Comparison of ENCODE assay signal across 8 cellular contexts in genomic region chr3:12193485-12194165, GRCh38. TPM values are rescaled to one million over a fixed set of nuclear protein-coding genes. Genes with fewer than 3 reads are reported as not detected.
A peak's percentile ranks its signal among the peaks of the same experiment; 100 is the strongest.
DNase-seq lines count a peak whose midpoint lies in the region; ATAC-seq, FAIRE-seq and TF ChIP-seq lines count a peak whose summit lies in the region.

No MANE protein-coding gene starts in this region.

- ATAC-seq in A549 (peak; percentile 84 to 86), GM18867 (IDR thresholded peaks at IDR 0.05; ENCODE audit: unreplicated experiment) (peak; percentile 43), HG03108 (IDR thresholded peaks at IDR 0.05; ENCODE audit: unreplicated experiment) (peak; percentile 48)

- H3K4me1 ChIP-seq in A549, result peaks cover 59% of the 10 kb centered on the region

- H3K27ac ChIP-seq in A549, result peak overlapping the region; percentile 90 to 94

- peak in 1 of 2 experiments; percentile 49; a peak in 2 of 5 replicates for TF ChIP-seq RAD21 in A549 (conservative IDR thresholded peaks at IDR 0.05 in 1 of 2, IDR thresholded peaks at IDR 0.05 in 1 of 2)

- TF ChIP-seq EP300 in A549 (IDR thresholded peaks at IDR 0.05), result peak; percentile 60 to 72; a peak in 3 of 5 replicates

- in situ Hi-C loops in SK-MEL-5 (cut with HindIII; ENCODE audit: low pct_unique_long_range_greater_than_20kb, low sequenced_read_pairs), result no loop called here

- peak; percentile 23 for FAIRE-seq in A549 (lab: Jason Lieb, UNC)

- peak overlapping the region; percentile 80 for H3K4me2 ChIP-seq in A549

- no peaks in the 10 kb centered on the region for H3K9me3 ChIP-seq in A549

- TF ChIP-seq CTCF in A549 (IDR thresholded peaks at IDR 0.05), result no peak
- no peak for TF ChIP-seq CTCF in fibroblast of mammary gland (conservative IDR thresholded peaks at IDR 0.05; ENCODE audit: control insufficient read depth, insufficient read depth, low read depth, low read length)

- peak; percentile 77 to 90 for DNase-seq in A549 (ENCODE audit: low read depth in 1 of 2, low spot score in 1 of 2)
- peak; percentile 76 for DNase-seq in SK-MEL-5 (ENCODE audit: low read depth, low spot score)
- DNase-seq in fibroblast of mammary gland (ENCODE audit: low read depth), result peak; percentile 100
- DNase-seq in stimulated activated CD4-positive, alpha-beta T cell treated with anti-CD3 and anti-CD28 coated beads, Interleukin-15, amount 100 ng/mL, for 48 hours (ENCODE audit: low read depth in 2 of 2), result peak; percentile 26 to 36
- no peak for DNase-seq in D341Med (ENCODE audit: low spot score)
- DNase-seq in NCI-H510A treated with DMSO at 0.1 percent for 48 hours (lab: John Stamatoyannopoulos, UW), result no peak

- POLR2A ChIA-PET in A549 (lab: Yijun Ruan, JAX), result interaction anchor here (1.3 kb wide), 1 partner anchor 18 kb away, joined by 3 read pairs; no protein-coding TSS in a partner anchor

- no peak for TF ChIP-seq POLR2A in A549 (IDR thresholded peaks at IDR 0.05; ENCODE audit: low read length)

- WGBS in A549 (ENCODE audit: missing lambda C conversion rate), result 98% methylated on average over 1 of the region's 1 CpG

- H3K4me3 ChIP-seq in A549 (peak overlapping the region; percentile 10; the same call in 1 of the 3 replicates), fibroblast of mammary gland (ENCODE audit: control insufficient read depth, low read depth, low read length) (no peak overlapping the region)

- CTCF ChIA-PET in A549 (lab: Yijun Ruan, JAX), result interaction anchor here (1.0 to 32.2 kb wide), 6 partner anchors 15 to 288 kb away, joined by 3 to 976 read pairs (median 6); partner anchors contain the start of gene TIMP4

TF ChIP-seq in A549, 52 proteins besides CTCF, POLR2A, EP300 and RAD21:
- TF ChIP-seq, protein P1, sequence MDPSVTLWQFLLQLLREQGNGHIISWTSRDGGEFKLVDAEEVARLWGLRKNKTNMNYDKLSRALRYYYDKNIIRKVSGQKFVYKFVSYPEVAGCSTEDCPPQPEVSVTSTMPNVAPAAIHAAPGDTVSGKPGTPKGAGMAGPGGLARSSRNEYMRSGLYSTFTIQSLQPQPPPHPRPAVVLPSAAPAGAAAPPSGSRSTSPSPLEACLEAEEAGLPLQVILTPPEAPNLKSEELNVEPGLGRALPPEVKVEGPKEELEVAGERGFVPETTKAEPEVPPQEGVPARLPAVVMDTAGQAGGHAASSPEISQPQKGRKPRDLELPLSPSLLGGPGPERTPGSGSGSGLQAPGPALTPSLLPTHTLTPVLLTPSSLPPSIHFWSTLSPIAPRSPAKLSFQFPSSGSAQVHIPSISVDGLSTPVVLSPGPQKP (IDR thresholded peaks at IDR 0.05; ENCODE audit: low read depth, low read length), result no peak
- TF ChIP-seq FOSL2 (IDR thresholded peaks at IDR 0.05) (peak; percentile 97), FOSL2 (CRISPR knock-in tag; IDR thresholded peaks at IDR 0.05) (peak; percentile 94), EHMT2 (IDR thresholded peaks at IDR 0.05; ENCODE audit: low read depth) (no peak), CEBPB (IDR thresholded peaks at IDR 0.05) (peak in 1 of 2 experiments; percentile 54; a peak in 2 of 4 replicates), JUN (IDR thresholded peaks at IDR 0.05) (peak; percentile 70 to 78; a peak in 4 of 5 replicates), CBX2 (IDR thresholded peaks at IDR 0.05; ENCODE audit: borderline replicate concordance, low read depth) (no peak), SMC3 (IDR thresholded peaks at IDR 0.05) (peak; percentile 30; the same call in 2 of the 3 replicates), CHD4 (IDR thresholded peaks at IDR 0.05; ENCODE audit: borderline replicate concordance) (no peak), ZSCAN20 (CRISPR knock-in tag; IDR thresholded peaks at IDR 0.05) (no peak), HEYL (CRISPR knock-in tag; IDR thresholded peaks at IDR 0.05) (no peak), RNF2 (IDR thresholded peaks at IDR 0.05; ENCODE audit: borderline replicate concordance, low read depth) (no peak), PBX3 (IDR thresholded peaks at IDR 0.05) (no peak), TP53 (CRISPR knock-in tag; IDR thresholded peaks at IDR 0.05) (no peak), NPAS2 (CRISPR knock-in tag; IDR thresholded peaks at IDR 0.05; ENCODE audit: borderline replicate concordance) (no peak), MAZ (IDR thresholded peaks at IDR 0.05; ENCODE audit: borderline replicate concordance, low read depth, low read length) (no peak), JUNB (IDR thresholded peaks at IDR 0.05) (peak; percentile 98), KDM1A (IDR thresholded peaks at IDR 0.05; ENCODE audit: low read depth) (no peak), MAFK (IDR thresholded peaks at IDR 0.05; ENCODE audit: partially characterized antibody) (peak; percentile 95), MAX (IDR thresholded peaks at IDR 0.05) (peak; percentile 63; the same call in 1 of the 2 replicates), CHD2 (IDR thresholded peaks at IDR 0.05; ENCODE audit: low read length, partially characterized antibody) (no peak), GATA3 (IDR thresholded peaks at IDR 0.05; ENCODE audit: borderline replicate concordance) (peak; percentile 81; the same call in 1 of the 2 replicates), HOXB5 (CRISPR knock-in tag; IDR thresholded peaks at IDR 0.05) (no peak), RARB (CRISPR knock-in tag; IDR thresholded peaks at IDR 0.05) (no peak)
- TF ChIP-seq, protein P2, sequence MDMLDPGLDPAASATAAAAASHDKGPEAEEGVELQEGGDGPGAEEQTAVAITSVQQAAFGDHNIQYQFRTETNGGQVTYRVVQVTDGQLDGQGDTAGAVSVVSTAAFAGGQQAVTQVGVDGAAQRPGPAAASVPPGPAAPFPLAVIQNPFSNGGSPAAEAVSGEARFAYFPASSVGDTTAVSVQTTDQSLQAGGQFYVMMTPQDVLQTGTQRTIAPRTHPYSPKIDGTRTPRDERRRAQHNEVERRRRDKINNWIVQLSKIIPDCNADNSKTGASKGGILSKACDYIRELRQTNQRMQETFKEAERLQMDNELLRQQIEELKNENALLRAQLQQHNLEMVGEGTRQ (IDR thresholded peaks at IDR 0.05), result no peak
- TF ChIP-seq, protein P3, sequence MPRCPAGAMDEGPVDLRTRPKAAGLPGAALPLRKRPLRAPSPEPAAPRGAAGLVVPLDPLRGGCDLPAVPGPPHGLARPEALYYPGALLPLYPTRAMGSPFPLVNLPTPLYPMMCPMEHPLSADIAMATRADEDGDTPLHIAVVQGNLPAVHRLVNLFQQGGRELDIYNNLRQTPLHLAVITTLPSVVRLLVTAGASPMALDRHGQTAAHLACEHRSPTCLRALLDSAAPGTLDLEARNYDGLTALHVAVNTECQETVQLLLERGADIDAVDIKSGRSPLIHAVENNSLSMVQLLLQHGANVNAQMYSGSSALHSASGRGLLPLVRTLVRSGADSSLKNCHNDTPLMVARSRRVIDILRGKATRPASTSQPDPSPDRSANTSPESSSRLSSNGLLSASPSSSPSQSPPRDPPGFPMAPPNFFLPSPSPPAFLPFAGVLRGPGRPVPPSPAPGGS (IDR thresholded peaks at IDR 0.05), result peak; percentile 74; the same call in 2 of the 3 replicates

RNA-seq across cellular contexts. Expression of gene TIMP4, which starts 34.9 kb away (rescaled TPM):
- polyA plus RNA-seq in A549 (2011; rRNA removed), result 16.0 and 21.2 TPM in 2 replicates
- polyA plus RNA-seq in A549 (2012; cell fraction: cytosol; rRNA removed), result 6.5 and 8.5 TPM in 2 replicates
- 4.6 and 6.0 TPM in 2 replicates for polyA plus RNA-seq in A549 (2012; cell fraction: nucleus; rRNA removed)
- polyA plus RNA-seq in A549 (2017; fragmentation: RNase III; extraction: RNeasy Plus Mini Kit Qiagen cat#74134 plus additional on column Dnase treatment), result 13.1 to 18.5 TPM (median 15.7 TPM) in 3 replicates
- polyA minus RNA-seq in A549 (2011; rRNA and poly(A)+ RNA removed), result 27.4 and 28.2 TPM in 2 replicates
- total RNA-seq in SK-MEL-5 (2014; rRNA removed; shearing (Covaris generic)), result not detected in 2 replicates
- polyA plus RNA-seq in SK-MEL-5 (2015; cell fraction: cytosol; rRNA removed), result not detected in 2 replicates
- polyA plus RNA-seq in SK-MEL-5 (2015; cell fraction: nucleus; rRNA removed), result not detected in 2 replicates

Comparison
In these comparisons a context has a peak if more than half of its experiments do, and no peak if none do; other contexts are left out.
1. DNase-seq: peak in A549 (2 of 2), SK-MEL-5 (single experiment), fibroblast of mammary gland (single experiment) and stimulated activated CD4-positive, alpha-beta T cell treated with anti-CD3 and anti-CD28 coated beads, Interleukin-15, amount 100 ng/mL, for 48 hours (2 of 2); none in D341Med (single experiment) and NCI-H510A treated with DMSO at 0.1 percent for 48 hours (single experiment).
2. Peak in every context shown above with its lines, with median percentiles within 50 percentile points of each other: ATAC-seq.